Comparison of ENCODE assay signal across 1 cellular context in the genomic region with DNA sequence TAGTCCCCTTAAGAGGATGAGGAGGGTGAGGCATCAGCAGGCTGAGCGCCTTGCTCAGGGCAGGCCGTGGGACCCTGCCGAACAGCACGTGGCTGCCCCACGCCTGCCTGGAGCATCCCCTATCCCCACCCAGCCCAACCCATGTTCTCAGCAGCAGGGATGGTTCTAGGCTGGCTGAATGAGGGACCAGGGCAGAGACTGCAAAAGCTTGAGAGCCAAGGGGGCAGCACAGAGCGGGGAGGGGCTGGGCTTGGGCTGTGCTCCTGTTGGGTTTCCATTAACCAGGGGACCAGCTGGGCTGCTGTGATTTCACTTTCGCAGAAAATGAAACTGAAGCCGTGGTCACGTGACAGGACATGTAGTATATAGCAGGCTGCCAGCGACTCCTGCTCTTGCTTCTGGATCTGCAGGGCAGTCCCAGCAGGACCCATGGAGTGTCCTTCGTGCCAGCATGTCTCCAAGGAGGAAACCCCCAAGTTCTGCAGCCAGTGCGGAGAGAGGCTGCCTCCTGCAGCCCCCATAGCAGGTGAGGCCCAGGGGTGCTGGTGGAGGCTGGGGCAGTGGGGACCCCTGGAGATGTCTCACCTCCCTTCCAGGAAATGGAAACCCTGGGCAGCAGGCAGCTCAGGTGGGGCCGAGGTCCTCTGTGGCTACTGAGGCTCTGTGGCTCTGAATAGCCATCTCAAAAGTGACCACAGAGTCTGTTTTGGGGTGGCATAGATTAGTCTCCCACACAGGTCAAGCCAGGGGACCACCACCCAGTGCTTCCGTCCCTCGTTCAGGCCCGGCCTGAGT.
TF ChIP-seq lines count a peak whose summit lies in the region.

No MANE protein-coding gene starts in this region.

TF ChIP-seq in GM12878, 131 proteins besides CTCF, POLR2A, EP300 and RAD21 (continued from another document and continues in another):
- TF ChIP-seq CUX1 (IDR thresholded peaks at IDR 0.05; ENCODE audit: insufficient replicate concordance, low read depth, low read length) = peak; percentile 73
- TF ChIP-seq, protein P1, sequence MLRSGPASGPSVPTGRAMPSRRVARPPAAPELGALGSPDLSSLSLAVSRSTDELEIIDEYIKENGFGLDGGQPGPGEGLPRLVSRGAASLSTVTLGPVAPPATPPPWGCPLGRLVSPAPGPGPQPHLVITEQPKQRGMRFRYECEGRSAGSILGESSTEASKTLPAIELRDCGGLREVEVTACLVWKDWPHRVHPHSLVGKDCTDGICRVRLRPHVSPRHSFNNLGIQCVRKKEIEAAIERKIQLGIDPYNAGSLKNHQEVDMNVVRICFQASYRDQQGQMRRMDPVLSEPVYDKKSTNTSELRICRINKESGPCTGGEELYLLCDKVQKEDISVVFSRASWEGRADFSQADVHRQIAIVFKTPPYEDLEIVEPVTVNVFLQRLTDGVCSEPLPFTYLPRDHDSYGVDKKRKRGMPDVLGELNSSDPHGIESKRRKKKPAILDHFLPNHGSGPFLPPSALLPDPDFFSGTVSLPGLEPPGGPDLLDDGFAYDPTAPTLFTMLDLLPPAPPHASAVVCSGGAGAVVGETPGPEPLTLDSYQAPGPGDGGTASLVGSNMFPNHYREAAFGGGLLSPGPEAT (IDR thresholded peaks at IDR 0.05; ENCODE audit: low read depth) = peak; percentile 36; the same call in 1 of the 2 replicates
- TF ChIP-seq, protein P2, sequence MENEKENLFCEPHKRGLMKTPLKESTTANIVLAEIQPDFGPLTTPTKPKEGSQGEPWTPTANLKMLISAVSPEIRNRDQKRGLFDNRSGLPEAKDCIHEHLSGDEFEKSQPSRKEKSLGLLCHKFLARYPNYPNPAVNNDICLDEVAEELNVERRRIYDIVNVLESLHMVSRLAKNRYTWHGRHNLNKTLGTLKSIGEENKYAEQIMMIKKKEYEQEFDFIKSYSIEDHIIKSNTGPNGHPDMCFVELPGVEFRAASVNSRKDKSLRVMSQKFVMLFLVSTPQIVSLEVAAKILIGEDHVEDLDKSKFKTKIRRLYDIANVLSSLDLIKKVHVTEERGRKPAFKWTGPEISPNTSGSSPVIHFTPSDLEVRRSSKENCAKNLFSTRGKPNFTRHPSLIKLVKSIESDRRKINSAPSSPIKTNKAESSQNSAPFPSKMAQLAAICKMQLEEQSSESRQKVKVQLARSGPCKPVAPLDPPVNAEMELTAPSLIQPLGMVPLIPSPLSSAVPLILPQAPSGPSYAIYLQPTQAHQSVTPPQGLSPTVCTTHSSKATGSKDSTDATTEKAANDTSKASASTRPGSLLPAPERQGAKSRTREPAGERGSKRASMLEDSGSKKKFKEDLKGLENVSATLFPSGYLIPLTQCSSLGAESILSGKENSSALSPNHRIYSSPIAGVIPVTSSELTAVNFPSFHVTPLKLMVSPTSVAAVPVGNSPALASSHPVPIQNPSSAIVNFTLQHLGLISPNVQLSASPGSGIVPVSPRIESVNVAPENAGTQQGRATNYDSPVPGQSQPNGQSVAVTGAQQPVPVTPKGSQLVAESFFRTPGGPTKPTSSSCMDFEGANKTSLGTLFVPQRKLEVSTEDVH (IDR thresholded peaks at IDR 0.05; ENCODE audit: low read depth, partially characterized antibody) = no peak
- no peak for TF ChIP-seq SUPT20H (IDR thresholded peaks at IDR 0.05; ENCODE audit: borderline replicate concordance, control insufficient read depth, low read depth, low read length)
- TF ChIP-seq EZH2 (IDR thresholded peaks at IDR 0.05; ENCODE audit: borderline replicate concordance, control insufficient read depth, low read depth, low read length) = no peak
- peak in 1 of 2 experiments; percentile 50; a peak in 1 of 4 replicates for TF ChIP-seq ETV6 (conservative IDR thresholded peaks at IDR 0.05 in 1 of 2, IDR thresholded peaks at IDR 0.05 in 1 of 2; ENCODE audit: borderline replicate concordance in 1 of 2, low read depth in 1 of 2)
- TF ChIP-seq IRF4 (IDR thresholded peaks at IDR 0.05; ENCODE audit: low read depth, low read length) = 0 out of 2 replicates have a peak, but pooled peaks have one; percentile 20
- peak; percentile 74 for TF ChIP-seq SIN3A (IDR thresholded peaks at IDR 0.05; ENCODE audit: low read depth, low read length)
- TF ChIP-seq, protein P3, sequence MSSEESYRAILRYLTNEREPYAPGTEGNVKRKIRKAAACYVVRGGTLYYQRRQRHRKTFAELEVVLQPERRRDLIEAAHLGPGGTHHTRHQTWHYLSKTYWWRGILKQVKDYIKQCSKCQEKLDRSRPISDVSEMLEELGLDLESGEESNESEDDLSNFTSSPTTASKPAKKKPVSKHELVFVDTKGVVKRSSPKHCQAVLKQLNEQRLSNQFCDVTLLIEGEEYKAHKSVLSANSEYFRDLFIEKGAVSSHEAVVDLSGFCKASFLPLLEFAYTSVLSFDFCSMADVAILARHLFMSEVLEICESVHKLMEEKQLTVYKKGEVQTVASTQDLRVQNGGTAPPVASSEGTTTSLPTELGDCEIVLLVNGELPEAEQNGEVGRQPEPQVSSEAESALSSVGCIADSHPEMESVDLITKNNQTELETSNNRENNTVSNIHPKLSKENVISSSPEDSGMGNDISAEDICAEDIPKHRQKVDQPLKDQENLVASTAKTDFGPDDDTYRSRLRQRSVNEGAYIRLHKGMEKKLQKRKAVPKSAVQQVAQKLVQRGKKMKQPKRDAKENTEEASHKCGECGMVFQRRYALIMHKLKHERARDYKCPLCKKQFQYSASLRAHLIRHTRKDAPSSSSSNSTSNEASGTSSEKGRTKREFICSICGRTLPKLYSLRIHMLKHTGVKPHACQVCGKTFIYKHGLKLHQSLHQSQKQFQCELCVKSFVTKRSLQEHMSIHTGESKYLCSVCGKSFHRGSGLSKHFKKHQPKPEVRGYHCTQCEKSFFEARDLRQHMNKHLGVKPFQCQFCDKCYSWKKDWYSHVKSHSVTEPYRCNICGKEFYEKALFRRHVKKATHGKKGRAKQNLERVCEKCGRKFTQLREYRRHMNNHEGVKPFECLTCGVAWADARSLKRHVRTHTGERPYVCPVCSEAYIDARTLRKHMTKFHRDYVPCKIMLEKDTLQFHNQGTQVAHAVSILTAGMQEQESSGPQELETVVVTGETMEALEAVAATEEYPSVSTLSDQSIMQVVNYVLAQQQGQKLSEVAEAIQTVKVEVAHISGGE (CRISPR knock-in tag; IDR thresholded peaks at IDR 0.05) = peak; percentile 70
- TF ChIP-seq BCL3 (IDR thresholded peaks at IDR 0.05; ENCODE audit: borderline replicate concordance, insufficient read depth, low read depth, low read length, poor library complexity, severe bottlenecking) = no peak
- peak; percentile 94 for TF ChIP-seq MXI1 (IDR thresholded peaks at IDR 0.05; ENCODE audit: low read depth, low read length)
- no peak for TF ChIP-seq NR2C1 (IDR thresholded peaks at IDR 0.05)
- peak; percentile 46; the same call in 1 of the 2 replicates for TF ChIP-seq ELK1 (IDR thresholded peaks at IDR 0.05; ENCODE audit: low read depth, low read length)
- peak; percentile 36; the same call in 1 of the 2 replicates for TF ChIP-seq RFX5 (IDR thresholded peaks at IDR 0.05; ENCODE audit: low read depth, low read length)
- TF ChIP-seq HDGF (IDR thresholded peaks at IDR 0.05) = no peak
- peak; percentile 84; the same call in 1 of the 2 replicates for TF ChIP-seq MTA3 (IDR thresholded peaks at IDR 0.05; ENCODE audit: borderline replicate concordance, low read length)
- no peak for TF ChIP-seq ZNF274 (IDR thresholded peaks at IDR 0.05; ENCODE audit: insufficient read depth, insufficient read length)
- no peak for TF ChIP-seq BMI1 (IDR thresholded peaks at IDR 0.05; ENCODE audit: borderline replicate concordance)
- TF ChIP-seq SREBF1 (IDR thresholded peaks at IDR 0.05; ENCODE audit: low read length) = no peak
- TF ChIP-seq KAT2A (conservative IDR thresholded peaks at IDR 0.05; ENCODE audit: control insufficient read depth, low read depth, low read length) = no peak
- no peak for TF ChIP-seq E4F1 (IDR thresholded peaks at IDR 0.05; ENCODE audit: borderline replicate concordance, partially characterized antibody)
- TF ChIP-seq NFYA (IDR thresholded peaks at IDR 0.05; ENCODE audit: borderline replicate concordance, low read depth, low read length) = no peak
- no peak for TF ChIP-seq JUND (IDR thresholded peaks at IDR 0.05; ENCODE audit: low read depth, low read length)
- TF ChIP-seq, protein P4, sequence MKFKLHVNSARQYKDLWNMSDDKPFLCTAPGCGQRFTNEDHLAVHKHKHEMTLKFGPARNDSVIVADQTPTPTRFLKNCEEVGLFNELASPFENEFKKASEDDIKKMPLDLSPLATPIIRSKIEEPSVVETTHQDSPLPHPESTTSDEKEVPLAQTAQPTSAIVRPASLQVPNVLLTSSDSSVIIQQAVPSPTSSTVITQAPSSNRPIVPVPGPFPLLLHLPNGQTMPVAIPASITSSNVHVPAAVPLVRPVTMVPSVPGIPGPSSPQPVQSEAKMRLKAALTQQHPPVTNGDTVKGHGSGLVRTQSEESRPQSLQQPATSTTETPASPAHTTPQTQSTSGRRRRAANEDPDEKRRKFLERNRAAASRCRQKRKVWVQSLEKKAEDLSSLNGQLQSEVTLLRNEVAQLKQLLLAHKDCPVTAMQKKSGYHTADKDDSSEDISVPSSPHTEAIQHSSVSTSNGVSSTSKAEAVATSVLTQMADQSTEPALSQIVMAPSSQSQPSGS (IDR thresholded peaks at IDR 0.05; ENCODE audit: low read length) = no peak
- no peak for TF ChIP-seq SREBF2 (IDR thresholded peaks at IDR 0.05; ENCODE audit: low read length)
- no peak for TF ChIP-seq NRF1 (conservative IDR thresholded peaks at IDR 0.05; ENCODE audit: low read depth, low read length)
- peak; percentile 65; the same call in 1 of the 2 replicates for TF ChIP-seq CBFB (IDR thresholded peaks at IDR 0.05; ENCODE audit: low read depth)
